ENCODE assay signal across 11 cellular contexts in the genomic region with DNA sequence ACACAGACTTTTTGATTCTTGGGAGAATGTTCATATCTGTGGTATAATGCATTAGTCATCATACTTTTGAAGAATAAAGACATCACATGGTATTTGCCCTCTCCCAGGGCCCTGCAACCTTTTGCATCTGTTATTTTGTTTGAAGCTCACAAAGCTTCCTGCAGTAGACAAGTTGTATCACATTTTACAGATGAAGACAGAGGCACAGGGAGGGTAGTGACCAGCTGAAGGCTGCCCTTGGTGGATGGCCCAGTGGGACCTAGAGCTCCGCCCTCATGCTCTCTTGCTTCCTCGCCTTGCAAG.
DNase-seq lines count a peak whose midpoint lies in the region; ATAC-seq, FAIRE-seq and TF ChIP-seq lines count a peak whose summit lies in the region.
"Had no signal": no experiment of that assay in that cellular context is flagged by ENCODE, and none has a peak within 500 bp of the region (broad histone marks: within the 10 kb centered on the region; RNA-seq: fewer than 3 reads in every experiment).

No MANE protein-coding gene starts in this region.

- H3K4me2 ChIP-seq in BLaER1, result peak overlapping the region; percentile 97

- H3K9me3 ChIP-seq in BLaER1 (no peaks in the 10 kb centered on the region), adipocyte (ENCODE audit: control insufficient read depth, low read length) (no peaks in the 10 kb centered on the region), left lung (no peaks in the 10 kb centered on the region)
- H3K9me3 ChIP-seq: upper lobe of right lung had no signal

- H3K9ac ChIP-seq in BLaER1, result peak overlapping the region; percentile 69
- H3K9ac ChIP-seq in adipocyte (ENCODE audit: low read length), result no peak overlapping the region

- no peak for TF ChIP-seq CTCF in left lung (IDR thresholded peaks at IDR 0.05)

- H3K4me1 ChIP-seq in BLaER1 (peaks cover 99% of the 10 kb centered on the region), adipocyte (ENCODE audit: control insufficient read depth, insufficient read depth, low read length) (peaks cover 16% of the 10 kb centered on the region), left lung (peaks cover 8 to 35% of the 10 kb centered on the region in 2 donors)

- peaks cover 18% of the 10 kb centered on the region for H3K36me3 ChIP-seq in BLaER1
- no peaks in the 10 kb centered on the region for H3K36me3 ChIP-seq in adipocyte (ENCODE audit: control insufficient read depth, insufficient read depth, low read length, severe bottlenecking)
- H3K36me3 ChIP-seq in left lung, result no peaks in the 10 kb centered on the region
- H3K36me3 ChIP-seq: upper lobe of right lung had no signal

- peaks cover 16% of the 10 kb centered on the region; the same call in 1 of the 2 replicates for H4K20me1 ChIP-seq in BLaER1

- DNase-seq in HTR-8/SVneo (ENCODE audit: insufficient read length, low spot score) (peak; percentile 48), adipocyte (ENCODE audit: low read depth) (peak; percentile 76), left lung (no peak), DMS153 (lab: John Stamatoyannopoulos, UW) (no peak)
- DNase-seq: natural killer cell, upper lobe of right lung had no signal

- FAIRE-seq in HTR-8/SVneo (lab: Jason Lieb, UNC), result no peak
- FAIRE-seq: HepG2 had no signal

- H3K27me3 ChIP-seq in BLaER1, result no peaks in the 10 kb centered on the region
- H3K27me3 ChIP-seq in adipocyte (replicated peaks; ENCODE audit: control insufficient read depth, insufficient read depth, low read length), result no peaks in the 10 kb centered on the region
- no peaks in the 10 kb centered on the region for H3K27me3 ChIP-seq in left lung
- H3K27me3 ChIP-seq: upper lobe of right lung had no signal

- intact Hi-C loops in left lung (cut with DNase I), result no loop called here

- H3K4me3 ChIP-seq in BLaER1, result peak overlapping the region; percentile 63
- H3K4me3 ChIP-seq in adipocyte (ENCODE audit: low read length), result no peak overlapping the region
- no peak overlapping the region for H3K4me3 ChIP-seq in left lung
- H3K4me3 ChIP-seq: upper lobe of right lung had no signal

- peak; percentile 26 for ATAC-seq in left lung
- no peak for ATAC-seq in GM18858 (IDR thresholded peaks at IDR 0.05; ENCODE audit: unreplicated experiment)
- ATAC-seq in HG03095 (IDR thresholded peaks at IDR 0.05; ENCODE audit: unreplicated experiment), result no peak
- no peak for ATAC-seq in GM21576 (IDR thresholded peaks at IDR 0.05; ENCODE audit: unreplicated experiment)
- ATAC-seq: HepG2, natural killer cell, upper lobe of right lung had no signal

- peak overlapping the region; percentile 93 for H3K27ac ChIP-seq in BLaER1
- H3K27ac ChIP-seq in left lung, result no peak overlapping the region
- H3K27ac ChIP-seq: upper lobe of right lung had no signal

Comparison
In these comparisons a context has a peak if more than half of its experiments do, and no peak if none do; other contexts are left out.
1. DNase-seq: peak in HTR-8/SVneo (single experiment) and adipocyte (single experiment); none in left lung (0 of 2) and DMS153 (single experiment).